In genomic region chr1:236830116-236830515, GRCh38 we compare ENCODE assay signal across 20 cellular contexts.
"Had no signal": no experiment of that assay in that cellular context is flagged by ENCODE, and none has a peak within 500 bp of the region (broad histone marks: within the 10 kb centered on the region; RNA-seq: fewer than 3 reads in every experiment).

No MANE protein-coding gene starts in this region.

- H3K4me3 ChIP-seq: coronary artery, esophagus squamous epithelium, hepatocyte, left lung, lower lobe of right lung, psoas muscle, right lobe of liver, thoracic aorta, transverse colon, vagina had no signal

- H3K27ac ChIP-seq: coronary artery, esophagus squamous epithelium, hepatocyte, left lung, lower lobe of right lung, right lobe of liver, thoracic aorta, transverse colon, vagina had no signal

- H3K9me3 Mint-ChIP-seq: naive thymus-derived CD8-positive, alpha-beta T cell; nephron progenitor cell; stimulated activated naive B cell treated with anti-CD40 and anti-IgM and Interleukin-4, amounts not matched to agents 10 μg/mL and 1 μg/mL and 100 μg/mL, for 72 hours; stimulated activated naive CD8-positive, alpha-beta T cell treated with anti-CD3 and anti-CD28 coated beads, Interleukin-15, Interleukin-2, amounts not matched to agents 100 ng/mL and 50 ng/mL, for 24 hours had no signal

- H3K9me3 ChIP-seq: esophagus squamous epithelium, left lung, lower lobe of right lung, psoas muscle, right lobe of liver, thoracic aorta, transverse colon, vagina had no signal

- DNase-seq: dermis blood vessel endothelial cell; effector memory CD4-positive, alpha-beta T cell; esophagus squamous epithelium; kidney; left lung; lower lobe of right lung; naive thymus-derived CD8-positive, alpha-beta T cell; nephron progenitor cell; right lobe of liver; small intestine; stimulated activated CD4-positive, alpha-beta T cell treated with anti-CD3 and anti-CD28 coated beads, Interleukin-15, amount 100 ng/mL, for 24 hours; stimulated activated CD4-positive, alpha-beta T cell treated with anti-CD3 and anti-CD28 coated beads, Interleukin-2, amount 100 ng/mL, for 48 hours; stimulated activated naive B cell treated with anti-CD40 and anti-IgM and Interleukin-4, amounts not matched to agents 10 μg/mL and 1 μg/mL and 100 μg/mL, for 72 hours; transverse colon had no signal

- H3K27me3 ChIP-seq: esophagus squamous epithelium, hepatocyte, left lung, right lobe of liver, transverse colon, vagina had no signal

- H3K27me3 Mint-ChIP-seq: naive thymus-derived CD8-positive, alpha-beta T cell; stimulated activated naive B cell treated with anti-CD40 and anti-IgM and Interleukin-4, amounts not matched to agents 10 μg/mL and 1 μg/mL and 100 μg/mL, for 72 hours; stimulated activated naive CD8-positive, alpha-beta T cell treated with anti-CD3 and anti-CD28 coated beads, Interleukin-15, Interleukin-2, amounts not matched to agents 100 ng/mL and 50 ng/mL, for 24 hours had no signal

- H3K4me3 Mint-ChIP-seq: naive thymus-derived CD8-positive, alpha-beta T cell; nephron progenitor cell; stimulated activated naive B cell treated with anti-CD40 and anti-IgM and Interleukin-4, amounts not matched to agents 10 μg/mL and 1 μg/mL and 100 μg/mL, for 72 hours; stimulated activated naive CD8-positive, alpha-beta T cell treated with anti-CD3 and anti-CD28 coated beads, Interleukin-15, Interleukin-2, amounts not matched to agents 100 ng/mL and 50 ng/mL, for 24 hours had no signal

- H3K4me1 Mint-ChIP-seq: nephron progenitor cell had no signal

- H3K27ac Mint-ChIP-seq: nephron progenitor cell; stimulated activated naive CD8-positive, alpha-beta T cell treated with anti-CD3 and anti-CD28 coated beads, Interleukin-15, Interleukin-2, amounts not matched to agents 100 ng/mL and 50 ng/mL, for 24 hours had no signal

- H3K4me1 ChIP-seq: esophagus squamous epithelium, left lung, lower lobe of right lung, transverse colon, vagina had no signal

- ATAC-seq: left lung; lower lobe of right lung; naive thymus-derived CD8-positive, alpha-beta T cell; right lobe of liver; stimulated activated naive B cell treated with anti-CD40 and anti-IgM and Interleukin-4, amounts not matched to agents 10 μg/mL and 1 μg/mL and 100 μg/mL, for 72 hours had no signal
